1 cellular context compared by ENCODE assay signal in genomic region chr7:139092090-139092796, GRCh38.
TF ChIP-seq lines count a peak whose summit lies in the region.

No MANE protein-coding gene starts in this region.

TF ChIP-seq in H1, 55 proteins besides CTCF, POLR2A, EP300 and RAD21:
- no peak for TF ChIP-seq TAF1 (IDR thresholded peaks at IDR 0.05; ENCODE audit: low read depth, low read length)
- no peak for TF ChIP-seq RBBP5 (IDR thresholded peaks at IDR 0.05; ENCODE audit: borderline replicate concordance, low read depth, low read length)
- no peak for TF ChIP-seq SP4 (IDR thresholded peaks at IDR 0.05; ENCODE audit: low read length)
- TF ChIP-seq SIX5 (IDR thresholded peaks at IDR 0.05; ENCODE audit: low read depth, low read length), result no peak
- no peak for TF ChIP-seq CHD1 (IDR thresholded peaks at IDR 0.05; ENCODE audit: low read depth, low read length)
- no peak for TF ChIP-seq E2F6 (IDR thresholded peaks at IDR 0.05)
- TF ChIP-seq SIN3A (conservative IDR thresholded peaks at IDR 0.05 in 1 of 2, IDR thresholded peaks at IDR 0.05 in 1 of 2; ENCODE audit: low read depth in 1 of 2, low read length in 2 of 2), result no peak
- TF ChIP-seq TAF7 (optimal IDR thresholded peaks at IDR 0.05; ENCODE audit: borderline replicate concordance, low read depth, low read length), result no peak
- no peak for TF ChIP-seq CREB1 (IDR thresholded peaks at IDR 0.05)
- TF ChIP-seq BACH1 (IDR thresholded peaks at IDR 0.05; ENCODE audit: low read length), result no peak
TF ChIP-seq in H1: peak in this region for 0.
